17 cellular contexts compared by ENCODE assay signal in the genomic region with DNA sequence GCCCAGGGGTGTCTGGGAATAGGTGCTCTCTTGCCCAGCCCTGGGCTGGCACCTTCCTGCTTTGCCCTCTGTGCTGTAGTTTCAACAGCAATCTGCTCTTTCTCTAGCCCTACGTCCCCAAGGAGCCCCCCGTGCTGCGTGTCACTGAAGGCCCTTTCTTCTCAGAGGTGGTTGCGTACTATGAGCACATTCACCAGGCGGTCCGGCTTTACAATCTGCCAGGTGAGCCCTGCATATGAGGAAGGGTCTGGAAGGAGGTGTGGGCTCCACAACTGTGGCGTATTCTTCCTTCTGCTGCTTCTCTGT. TPM values are rescaled to one million over a fixed set of nuclear protein-coding genes. Genes with fewer than 3 reads are reported as not detected.
DNase-seq lines count a peak whose midpoint lies in the region; ATAC-seq and TF ChIP-seq lines count a peak whose summit lies in the region.
"Had no signal": no experiment of that assay in that cellular context is flagged by ENCODE, and none has a peak within 500 bp of the region (broad histone marks: within the 10 kb centered on the region; RNA-seq: fewer than 3 reads in every experiment).

No MANE protein-coding gene starts in this region.

- H3K36me3 ChIP-seq in spleen: peaks cover 17 to 100% (median 98%) of the 10 kb centered on the region in 6 donors
- peaks cover 72% of the 10 kb centered on the region for H3K36me3 ChIP-seq in CD8-positive, alpha-beta T cell (ENCODE audit: insufficient read depth, low read length)

- peaks cover 57% of the 10 kb centered on the region for H3K4me1 Mint-ChIP-seq in dendritic cell treated with granulocyte-macrophage colony-stimulating factor and Interleukin-4, amounts not matched to agents 40 ng/mL and 50 ng/mL, for 4 days (ENCODE audit: low read depth)
- H3K4me1 Mint-ChIP-seq in CD8-positive, alpha-beta T cell (ENCODE audit: low read depth): no peaks in the 10 kb centered on the region
- H3K4me1 Mint-ChIP-seq: CD8-positive, alpha-beta memory T cell had no signal

- H3K27ac Mint-ChIP-seq in dendritic cell treated with granulocyte-macrophage colony-stimulating factor and Interleukin-4, amounts not matched to agents 40 ng/mL and 50 ng/mL, for 4 days: peak overlapping the region; percentile 39
- H3K27ac Mint-ChIP-seq in CD8-positive, alpha-beta T cell: no peak overlapping the region
- H3K27ac Mint-ChIP-seq: CD8-positive, alpha-beta memory T cell; H9 had no signal

- WGBS in spleen, 5 donors: 93 to 99% (median 95%) methylated on average over 7 of the region's 7 CpGs

- peaks cover 97% of the 10 kb centered on the region for H3K36me3 Mint-ChIP-seq in dendritic cell treated with granulocyte-macrophage colony-stimulating factor and Interleukin-4, amounts not matched to agents 40 ng/mL and 50 ng/mL, for 4 days (ENCODE audit: low read depth)
- H3K36me3 Mint-ChIP-seq in CD8-positive, alpha-beta T cell: peaks cover 95% of the 10 kb centered on the region

- H3K4me1 ChIP-seq in spleen: peaks cover 0 to 81% (median 18%) of the 10 kb centered on the region in 6 donors
- H3K4me1 ChIP-seq in CD8-positive, alpha-beta T cell (ENCODE audit: insufficient read depth, low read length): no peaks in the 10 kb centered on the region

- no peaks in the 10 kb centered on the region for H3K27me3 Mint-ChIP-seq in dendritic cell treated with granulocyte-macrophage colony-stimulating factor and Interleukin-4, amounts not matched to agents 40 ng/mL and 50 ng/mL, for 4 days
- no peaks in the 10 kb centered on the region for H3K27me3 Mint-ChIP-seq in CD8-positive, alpha-beta T cell (ENCODE audit: low read depth)

- no peak for TF ChIP-seq POLR2A in spleen (IDR thresholded peaks at IDR 0.05)

- TF ChIP-seq CTCF in spleen (IDR thresholded peaks at IDR 0.05 in 8 of 11, conservative IDR thresholded peaks at IDR 0.05 in 3 of 11): no peak
- TF ChIP-seq CTCF in CD8-positive, alpha-beta T cell (IDR thresholded peaks at IDR 0.05): no peak

- H3K4me3 ChIP-seq in spleen: no peak overlapping the region
- H3K4me3 ChIP-seq in CD8-positive, alpha-beta T cell (ENCODE audit: low read depth, low read length): no peak overlapping the region
- H3K4me3 ChIP-seq: BLaER1, GM12878 had no signal

- POLR2A ChIA-PET in CD8-positive, alpha-beta T cell (lab: Charles Lee): no interaction called here

- no peaks in the 10 kb centered on the region for H3K9me3 Mint-ChIP-seq in dendritic cell treated with granulocyte-macrophage colony-stimulating factor and Interleukin-4, amounts not matched to agents 40 ng/mL and 50 ng/mL, for 4 days
- no peaks in the 10 kb centered on the region for H3K9me3 Mint-ChIP-seq in CD8-positive, alpha-beta T cell
- H3K9me3 Mint-ChIP-seq: CD8-positive, alpha-beta memory T cell; H9 had no signal

- intact Hi-C loops in left ventricle myocardium superior (cut with micrococcal nuclease) (no loop called here), Right ventricle myocardium superior (cut with DNase I) (no loop called here), spleen (cut with DNase I; ENCODE audit: low total_unique reads) (no loop called here)
- intact Hi-C loops in dendritic cell treated with granulocyte-macrophage colony-stimulating factor and Interleukin-4, amounts not matched to agents 40 ng/mL and 50 ng/mL, for 4 days (cut with micrococcal nuclease): no loop called here
- intact Hi-C loops in CD8-positive, alpha-beta T cell (cut with DNase I, micrococcal nuclease): no loop called here

- CTCF ChIA-PET in CD8-positive, alpha-beta T cell (lab: Charles Lee): interaction anchor here (22.9 kb wide), 1 partner anchor 20 kb away, joined by 262 read pairs; a partner anchor contains a TSS

- ATAC-seq in left ventricle myocardium superior: no peak
- ATAC-seq in Right ventricle myocardium superior (ENCODE audit: poor library complexity): no peak
- no peak for ATAC-seq in GM19351 (IDR thresholded peaks at IDR 0.05; ENCODE audit: unreplicated experiment)
- ATAC-seq in CD8-positive, alpha-beta T cell: no peak
- no peak for ATAC-seq in HG03432 (IDR thresholded peaks at IDR 0.05; ENCODE audit: unreplicated experiment)
- ATAC-seq: GM12878 had no signal

- H3K9me3 ChIP-seq in spleen: no peaks in the 10 kb centered on the region
- H3K9me3 ChIP-seq in CD8-positive, alpha-beta T cell (ENCODE audit: low read length): no peaks in the 10 kb centered on the region
- H3K9me3 ChIP-seq: BLaER1 had no signal

- peak overlapping the region in 3 of 8 donors; percentile 90 to 93 (median 91) for H3K27ac ChIP-seq in spleen
- no peak overlapping the region for H3K27ac ChIP-seq in CD8-positive, alpha-beta T cell (ENCODE audit: low read depth, low read length)
- H3K27ac ChIP-seq: BLaER1 had no signal

- H3K27me3 ChIP-seq in spleen (replicated peaks in 1 of 7): no peaks in the 10 kb centered on the region
- no peaks in the 10 kb centered on the region for H3K27me3 ChIP-seq in CD8-positive, alpha-beta T cell (ENCODE audit: insufficient read depth, low read length)
- H3K27me3 ChIP-seq: BLaER1 had no signal

- H3K4me3 Mint-ChIP-seq in dendritic cell treated with granulocyte-macrophage colony-stimulating factor and Interleukin-4, amounts not matched to agents 40 ng/mL and 50 ng/mL, for 4 days: no peak overlapping the region
- no peak overlapping the region for H3K4me3 Mint-ChIP-seq in CD8-positive, alpha-beta T cell
- H3K4me3 Mint-ChIP-seq: CD8-positive, alpha-beta memory T cell; H9 had no signal

- peak; percentile 19 for DNase-seq in left ventricle myocardium superior
- DNase-seq in Right ventricle myocardium superior: no peak
- peak; percentile 62 for DNase-seq in spleen
- no peak for DNase-seq in CD8-positive, alpha-beta T cell
- DNase-seq: 8988T; CD8-positive, alpha-beta memory T cell; COR-L47; DMS 273 treated with DMSO at 0.1 percent for 48 hours; DMS53; DND-41; EL; H9 had no signal

RNA-seq across cellular contexts. Expression of a gene that starts 9.6 kb away (rescaled TPM):
- 146 TPM for total RNA-seq in left ventricle myocardium superior
- total RNA-seq in Right ventricle myocardium superior: 130 TPM
- 100 to 1,000 TPM; 105 to 167 (median 120) TPM for total RNA-seq in spleen
- 10 to 100 TPM; 13.7 to 46.1 (median 24.0) TPM for polyA plus RNA-seq in spleen
- total RNA-seq in CD8-positive, alpha-beta T cell: 100 to 1,000 TPM; 162 to 172 TPM

RNA-seq across cellular contexts. Expression of a gene that starts 19.6 kb away (rescaled TPM):
- total RNA-seq in left ventricle myocardium superior: 15.0 TPM
- total RNA-seq in Right ventricle myocardium superior: 15.5 TPM
- 10 to 100 TPM; 12.8 to 25.9 (median 18.0) TPM for total RNA-seq in spleen
- 10 to 100 TPM; 23.9 to 34.5 (median 31.0) TPM for polyA plus RNA-seq in spleen
- total RNA-seq in CD8-positive, alpha-beta T cell: 1 to 10 TPM; 5.1 to 6.0 TPM

RNA-seq across cellular contexts. Expression of a gene that starts 22.4 kb away (rescaled TPM):
- 24.4 TPM for total RNA-seq in left ventricle myocardium superior
- 26.5 TPM for total RNA-seq in Right ventricle myocardium superior
- 10 to 100 TPM; 32.8 to 59.5 (median 42.6) TPM for total RNA-seq in spleen
- 10 to 100 TPM; 32.2 to 43.6 (median 32.8) TPM for polyA plus RNA-seq in spleen
- 10 to 100 TPM; 18.2 to 21.0 TPM for total RNA-seq in CD8-positive, alpha-beta T cell

RNA-seq across cellular contexts. Expression of a gene that starts 28.4 kb away (rescaled TPM):
- total RNA-seq in left ventricle myocardium superior (15.4 TPM), Right ventricle myocardium superior (17.1 TPM), spleen (100 to 1,000 TPM; 150 to 369 (median 272) TPM)
- 100 to 1,000 TPM in 1 of 3 donors, 10 to 100 TPM in 2; 39.5 to 176 (median 89.2) TPM for polyA plus RNA-seq in spleen
- total RNA-seq in CD8-positive, alpha-beta T cell: 1 to 10 TPM; 4.9 to 6.8 TPM

RNA-seq across cellular contexts. Expression of a gene that starts 42.0 kb away (rescaled TPM):
- 11.5 TPM for total RNA-seq in left ventricle myocardium superior
- 9.3 TPM for total RNA-seq in Right ventricle myocardium superior
- 10 to 100 TPM in 2 of 7 donors, 1 to 10 TPM in 5; 6.9 to 11.4 (median 8.7) TPM for total RNA-seq in spleen
- 1 to 10 TPM; 3.6 to 9.0 (median 6.3) TPM for polyA plus RNA-seq in spleen
- 1 to 10 TPM; 3.9 to 4.1 TPM for total RNA-seq in CD8-positive, alpha-beta T cell

Comparison
In these comparisons a context has a peak if more than half of its experiments do, and no peak if none do; other contexts are left out.
1. DNase-seq: peak in left ventricle myocardium superior (single experiment) and spleen (single experiment); none in Right ventricle myocardium superior (single experiment) and CD8-positive, alpha-beta T cell (0 of 7).